20 cellular contexts compared by ENCODE assay signal in genomic region chr10:59553127-59553649, GRCh38.
A peak's percentile ranks its signal among the peaks of the same experiment; 100 is the strongest.
DNase-seq lines count a peak whose midpoint lies in the region; ATAC-seq, FAIRE-seq and TF ChIP-seq lines count a peak whose summit lies in the region.
"Had no signal": no experiment of that assay in that cellular context is flagged by ENCODE, and none has a peak within 500 bp of the region (broad histone marks: within the 10 kb centered on the region; RNA-seq: fewer than 3 reads in every experiment).

No MANE protein-coding gene starts in this region.

- H3K4me1 ChIP-seq in mucosa of descending colon (ENCODE audit: low read depth), result no peaks in the 10 kb centered on the region
- H3K4me1 ChIP-seq: A549; BLaER1 treated with 17β-estradiol and CSF1 and Interleukin-3, amounts not matched to agents 10 nM and 100 nM had no signal

- no peak for TF ChIP-seq POLR2A in GM12892 (IDR thresholded peaks at IDR 0.05; ENCODE audit: low read depth, low read length)

- H3K4me3 Mint-ChIP-seq in neural crest cell, result no peak overlapping the region
- H3K4me3 Mint-ChIP-seq: CD8-positive, alpha-beta memory T cell had no signal

- no peak for ATAC-seq in mucosa of descending colon
- ATAC-seq: A549 had no signal

- H3K9me3 Mint-ChIP-seq in neural crest cell, result peaks cover 2% of the 10 kb centered on the region

- FAIRE-seq in GM12892 (lab: Jason Lieb, UNC), result no peak
- FAIRE-seq: A549, D721Med, GM12891, GM18507, RCC 7860 had no signal

- H3K36me3 Mint-ChIP-seq in neural crest cell (ENCODE audit: low read depth), result no peaks in the 10 kb centered on the region
- H3K36me3 Mint-ChIP-seq: CD8-positive, alpha-beta memory T cell had no signal

- H3K27me3 Mint-ChIP-seq in neural crest cell (ENCODE audit: low read depth), result no peaks in the 10 kb centered on the region

- DNase-seq in Ammon's horn (ENCODE audit: low spot score) (peak; percentile 22), MG63 (peak; percentile 22), foreskin melanocyte (peak; percentile 24), neural crest cell (ENCODE audit: low read depth, low spot score) (no peak), mucosa of descending colon (no peak), germinal center (ENCODE audit: low spot score) (no peak), GM12892 (ENCODE audit: insufficient read length) (no peak)
- DNase-seq: CD8-positive, alpha-beta memory T cell; NCI-H1417 treated with DMSO at 0.1 percent for 48 hours; NCI-H187 treated with DMSO at 0.1 percent for 48 hours; NCI-H345; NCI-H526 treated with DMSO at 0.1 percent for 48 hours; Right ventricle myocardium superior had no signal

- no peaks in the 10 kb centered on the region for H3K36me3 ChIP-seq in MG63
- no peaks in the 10 kb centered on the region for H3K36me3 ChIP-seq in mucosa of descending colon (ENCODE audit: low read depth)
- H3K36me3 ChIP-seq: BLaER1 treated with 17β-estradiol and CSF1 and Interleukin-3, amounts not matched to agents 10 nM and 100 nM had no signal

- TF ChIP-seq CTCF in neural crest cell (conservative IDR thresholded peaks at IDR 0.05), result no peak
- TF ChIP-seq CTCF in mucosa of descending colon (IDR thresholded peaks at IDR 0.05), result no peak

- no peaks in the 10 kb centered on the region for H3K9me3 ChIP-seq in MG63
- no peaks in the 10 kb centered on the region for H3K9me3 ChIP-seq in mucosa of descending colon
- H3K9me3 ChIP-seq: A549; BLaER1 treated with 17β-estradiol and CSF1 and Interleukin-3, amounts not matched to agents 10 nM and 100 nM had no signal

- intact Hi-C loops in mucosa of descending colon (cut with DNase I, micrococcal nuclease), result no loop called here

- H3K27ac Mint-ChIP-seq in neural crest cell (ENCODE audit: unreplicated experiment), result peak overlapping the region; percentile 51
- H3K27ac Mint-ChIP-seq: CD8-positive, alpha-beta memory T cell had no signal

- no peak overlapping the region for H3K4me3 ChIP-seq in MG63
- no peak overlapping the region for H3K4me3 ChIP-seq in mucosa of descending colon
- H3K4me3 ChIP-seq: A549; BLaER1 treated with 17β-estradiol and CSF1 and Interleukin-3, amounts not matched to agents 10 nM and 100 nM; SK-N-MC had no signal

- H3K27me3 ChIP-seq in MG63, result no peaks in the 10 kb centered on the region
- H3K27me3 ChIP-seq: BLaER1 treated with 17β-estradiol and CSF1 and Interleukin-3, amounts not matched to agents 10 nM and 100 nM had no signal

- peaks cover 34% of the 10 kb centered on the region for H3K4me1 Mint-ChIP-seq in neural crest cell
- H3K4me1 Mint-ChIP-seq: CD8-positive, alpha-beta memory T cell had no signal

Comparison
In these comparisons a context has a peak if more than half of its experiments do, and no peak if none do; other contexts are left out.
1. DNase-seq: peak in Ammon's horn (single experiment), MG63 (single experiment) and foreskin melanocyte (single experiment); none in neural crest cell (single experiment), mucosa of descending colon (0 of 3), germinal center (single experiment) and GM12892 (single experiment).